27 cellular contexts compared by ENCODE assay signal in the genomic region with DNA sequence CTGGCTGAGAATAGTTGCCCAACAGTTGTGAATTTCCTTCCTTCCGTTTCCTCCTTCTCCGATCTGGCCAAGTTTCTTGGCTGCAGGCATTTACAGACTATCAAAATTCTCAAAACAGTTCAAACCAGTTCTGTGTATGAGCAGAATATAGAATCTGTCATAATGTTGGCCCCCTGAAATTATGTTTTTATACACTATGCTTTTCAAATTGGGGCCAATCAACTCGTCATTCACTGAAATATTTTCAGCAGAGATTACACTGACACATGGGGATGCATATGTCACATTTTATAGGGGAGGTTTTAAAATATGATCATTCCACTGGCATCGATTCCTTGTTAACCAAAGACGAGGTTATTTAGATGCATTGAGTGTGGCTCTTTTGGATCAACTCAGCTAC.
DNase-seq lines count a peak whose midpoint lies in the region; TF ChIP-seq lines count a peak whose summit lies in the region.
"Had no signal": no experiment of that assay in that cellular context is flagged by ENCODE, and none has a peak within 500 bp of the region (broad histone marks: within the 10 kb centered on the region; RNA-seq: fewer than 3 reads in every experiment).

No MANE protein-coding gene starts in this region.

- no peaks in the 10 kb centered on the region for H3K36me3 ChIP-seq in neural cell (ENCODE audit: insufficient read depth, low read length)
- H3K36me3 ChIP-seq: BE2C; BLaER1; BLaER1 treated with 17β-estradiol and CSF1 and Interleukin-3, amounts not matched to agents 10 nM and 100 nM had no signal

- no peak for DNase-seq in ecto neural progenitor cell (ENCODE audit: low spot score)
- DNase-seq: 8988T; ACHN; AML-193; BE2C; C1 segment of cervical spinal cord; Caco-2; Calu3; CD4-positive, alpha-beta memory T cell; CD4-positive, alpha-beta T cell; CD4-positive, CD25-positive, alpha-beta regulatory T cell; CD8-positive, alpha-beta memory T cell; CD8-positive, alpha-beta T cell; COR-L47; DMS 273 treated with DMSO at 0.1 percent for 48 hours; DMS153; DMS53; DMS79; DMS79 treated with DMSO at 0.1 percent for 48 hours; DND-41; EL had no signal

- H3K27me3 ChIP-seq in neural cell (ENCODE audit: insufficient read depth, low read depth, low read length): no peaks in the 10 kb centered on the region
- H3K27me3 ChIP-seq: BE2C; BLaER1; BLaER1 treated with 17β-estradiol and CSF1 and Interleukin-3, amounts not matched to agents 10 nM and 100 nM had no signal

- H3K79me2 ChIP-seq in neural cell (replicated peaks; ENCODE audit: insufficient read depth, low read length): no peaks in the 10 kb centered on the region

- H3K27ac ChIP-seq in neural cell (ENCODE audit: low read length): no peak overlapping the region
- H3K27ac ChIP-seq: 22Rv1; A549; BLaER1; BLaER1 treated with 17β-estradiol and CSF1 and Interleukin-3, amounts not matched to agents 10 nM and 100 nM; C4-2B had no signal

- no peak overlapping the region for H3K4me2 ChIP-seq in neural cell (ENCODE audit: low read length)
- H3K4me2 ChIP-seq: A549; BLaER1; BLaER1 treated with 17β-estradiol and CSF1 and Interleukin-3, amounts not matched to agents 10 nM and 100 nM had no signal

- no peak for TF ChIP-seq CTCF in neural cell (IDR thresholded peaks at IDR 0.05; ENCODE audit: poor library complexity, severe bottlenecking)

- no peak overlapping the region for H3K9ac ChIP-seq in neural cell (ENCODE audit: low read length)
- H3K9ac ChIP-seq: BLaER1; BLaER1 treated with 17β-estradiol and CSF1 and Interleukin-3, amounts not matched to agents 10 nM and 100 nM had no signal

- H2AFZ ChIP-seq in neural cell (ENCODE audit: low read depth, low read length): no peak overlapping the region

- no peak for TF ChIP-seq RAD21 in neural cell (conservative IDR thresholded peaks at IDR 0.05)

- no peaks in the 10 kb centered on the region for H3K9me2 ChIP-seq in neural cell (ENCODE audit: insufficient read depth, low read length)

- H3K4me3 ChIP-seq in neural cell (ENCODE audit: low read length): no peak overlapping the region
- H3K4me3 ChIP-seq: A549; BLaER1; BLaER1 treated with 17β-estradiol and CSF1 and Interleukin-3, amounts not matched to agents 10 nM and 100 nM had no signal

- peaks cover 4% of the 10 kb centered on the region for H3F3A ChIP-seq in neural cell (ENCODE audit: insufficient read depth, low read length, poor library complexity, severe bottlenecking)

- peaks cover 3% of the 10 kb centered on the region for H3K9me3 ChIP-seq in neural cell (ENCODE audit: low read length)
- H3K9me3 ChIP-seq: A549, BE2C, BLaER1, Caco-2 had no signal

- TF ChIP-seq EP300 in neural cell (conservative IDR thresholded peaks at IDR 0.05; ENCODE audit: poor library complexity, severe bottlenecking): peak; percentile 62

- H4K20me1 ChIP-seq in neural cell (ENCODE audit: insufficient read depth): no peaks in the 10 kb centered on the region
- H4K20me1 ChIP-seq: BLaER1; BLaER1 treated with 17β-estradiol and CSF1 and Interleukin-3, amounts not matched to agents 10 nM and 100 nM had no signal

TF ChIP-seq in neural cell, 6 proteins besides CTCF, POLR2A, EP300 and RAD21:
- TF ChIP-seq EZH2 (IDR thresholded peaks at IDR 0.05; ENCODE audit: borderline replicate concordance, insufficient read depth, low read length, poor library complexity, severe bottlenecking): no peak
- TF ChIP-seq SMC3 (conservative IDR thresholded peaks at IDR 0.05; ENCODE audit: poor library complexity): no peak
- TF ChIP-seq, protein P1, sequence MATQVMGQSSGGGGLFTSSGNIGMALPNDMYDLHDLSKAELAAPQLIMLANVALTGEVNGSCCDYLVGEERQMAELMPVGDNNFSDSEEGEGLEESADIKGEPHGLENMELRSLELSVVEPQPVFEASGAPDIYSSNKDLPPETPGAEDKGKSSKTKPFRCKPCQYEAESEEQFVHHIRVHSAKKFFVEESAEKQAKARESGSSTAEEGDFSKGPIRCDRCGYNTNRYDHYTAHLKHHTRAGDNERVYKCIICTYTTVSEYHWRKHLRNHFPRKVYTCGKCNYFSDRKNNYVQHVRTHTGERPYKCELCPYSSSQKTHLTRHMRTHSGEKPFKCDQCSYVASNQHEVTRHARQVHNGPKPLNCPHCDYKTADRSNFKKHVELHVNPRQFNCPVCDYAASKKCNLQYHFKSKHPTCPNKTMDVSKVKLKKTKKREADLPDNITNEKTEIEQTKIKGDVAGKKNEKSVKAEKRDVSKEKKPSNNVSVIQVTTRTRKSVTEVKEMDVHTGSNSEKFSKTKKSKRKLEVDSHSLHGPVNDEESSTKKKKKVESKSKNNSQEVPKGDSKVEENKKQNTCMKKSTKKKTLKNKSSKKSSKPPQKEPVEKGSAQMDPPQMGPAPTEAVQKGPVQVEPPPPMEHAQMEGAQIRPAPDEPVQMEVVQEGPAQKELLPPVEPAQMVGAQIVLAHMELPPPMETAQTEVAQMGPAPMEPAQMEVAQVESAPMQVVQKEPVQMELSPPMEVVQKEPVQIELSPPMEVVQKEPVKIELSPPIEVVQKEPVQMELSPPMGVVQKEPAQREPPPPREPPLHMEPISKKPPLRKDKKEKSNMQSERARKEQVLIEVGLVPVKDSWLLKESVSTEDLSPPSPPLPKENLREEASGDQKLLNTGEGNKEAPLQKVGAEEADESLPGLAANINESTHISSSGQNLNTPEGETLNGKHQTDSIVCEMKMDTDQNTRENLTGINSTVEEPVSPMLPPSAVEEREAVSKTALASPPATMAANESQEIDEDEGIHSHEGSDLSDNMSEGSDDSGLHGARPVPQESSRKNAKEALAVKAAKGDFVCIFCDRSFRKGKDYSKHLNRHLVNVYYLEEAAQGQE (IDR thresholded peaks at IDR 0.05; ENCODE audit: borderline replicate concordance): no peak
- TF ChIP-seq TAF1 (IDR thresholded peaks at IDR 0.05; ENCODE audit: low read depth): no peak
- TF ChIP-seq MXI1 (conservative IDR thresholded peaks at IDR 0.05; ENCODE audit: poor library complexity, severe bottlenecking): no peak
- peak; percentile 88 for TF ChIP-seq POLR2AphosphoS5 (IDR thresholded peaks at IDR 0.05)
TF ChIP-seq in neural cell: peak in this region for 1.
